9 cellular contexts compared by ENCODE assay signal in the genomic region with DNA sequence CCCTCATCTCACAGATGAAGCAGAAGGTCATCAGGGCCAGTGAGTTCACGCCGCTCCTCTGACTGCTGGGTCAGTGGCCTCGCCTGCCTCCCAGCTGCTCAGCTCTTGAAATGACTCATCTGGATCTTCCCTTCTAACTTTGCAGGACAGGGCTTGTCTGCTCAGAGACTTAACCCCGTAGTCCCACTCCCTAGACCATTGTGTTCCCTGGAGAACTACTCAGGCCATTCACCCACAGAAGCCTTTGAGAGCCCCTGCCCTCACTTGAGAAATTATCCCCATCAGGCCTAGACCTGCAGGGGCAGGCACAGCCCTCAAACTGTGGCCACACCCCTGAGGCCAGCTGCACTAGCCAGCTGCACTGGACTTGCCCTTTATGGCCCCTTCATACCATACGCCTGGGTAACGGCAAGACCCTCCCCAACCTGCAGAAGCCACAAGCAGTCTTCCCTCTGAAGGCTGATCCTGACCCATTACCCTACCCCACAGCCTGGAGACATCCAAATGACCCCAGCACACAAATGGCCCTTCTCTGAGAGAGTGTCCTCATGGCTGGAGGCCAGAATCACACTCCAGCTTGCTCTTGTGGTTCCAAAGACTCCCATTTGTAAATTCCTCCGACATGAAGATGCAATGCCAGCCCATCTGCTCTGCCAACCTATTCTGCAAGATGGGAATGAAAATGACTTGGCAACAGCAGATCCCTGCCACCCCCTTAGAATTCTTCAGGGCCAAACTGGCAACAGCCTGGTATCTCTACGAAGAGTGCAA. TPM values are rescaled to one million over a fixed set of nuclear protein-coding genes. Genes with fewer than 3 reads are reported as not detected.
A peak's percentile ranks its signal among the peaks of the same experiment; 100 is the strongest.
DNase-seq lines count a peak whose midpoint lies in the region; ATAC-seq lines count a peak whose summit lies in the region.
"Had no signal": no experiment of that assay in that cellular context is flagged by ENCODE, and none has a peak within 500 bp of the region (broad histone marks: within the 10 kb centered on the region; RNA-seq: fewer than 3 reads in every experiment).

No MANE protein-coding gene starts in this region.

- H3K27ac ChIP-seq in effector memory CD4-positive, alpha-beta T cell (ENCODE audit: insufficient read depth, low read length, poor library complexity, severe bottlenecking): peak overlapping the region; percentile 9
- H3K27ac ChIP-seq: ovary had no signal

- no peak overlapping the region for H3K4me3 Mint-ChIP-seq in activated T-cell treated with anti-CD3 and anti-CD28 coated beads, Interleukin-2, amount 50 U/mL, for 24 hours
- no peak overlapping the region for H3K4me3 Mint-ChIP-seq in natural killer cell treated with Interleukin-12 subunit alpha and Interleukin-12 subunit beta and Interleukin-15 and Interleukin-18, amount 100 ng/mL, for 72 hours

- peaks cover 27% of the 10 kb centered on the region for H3K4me1 ChIP-seq in effector memory CD4-positive, alpha-beta T cell (ENCODE audit: control insufficient read depth, insufficient read depth, low read length, poor library complexity, severe bottlenecking)

- H3K9me3 Mint-ChIP-seq in activated T-cell treated with anti-CD3 and anti-CD28 coated beads, Interleukin-2, amount 50 U/mL, for 24 hours: no peaks in the 10 kb centered on the region
- H3K9me3 Mint-ChIP-seq in natural killer cell treated with Interleukin-12 subunit alpha and Interleukin-12 subunit beta and Interleukin-15 and Interleukin-18, amount 100 ng/mL, for 72 hours: no peaks in the 10 kb centered on the region

- H3K36me3 Mint-ChIP-seq in activated T-cell treated with anti-CD3 and anti-CD28 coated beads, Interleukin-2, amount 50 U/mL, for 24 hours (ENCODE audit: low read depth): peaks cover 61% of the 10 kb centered on the region
- H3K36me3 Mint-ChIP-seq in natural killer cell treated with Interleukin-12 subunit alpha and Interleukin-12 subunit beta and Interleukin-15 and Interleukin-18, amount 100 ng/mL, for 72 hours: no peaks in the 10 kb centered on the region

- no peak for DNase-seq in activated T-cell treated with anti-CD3 and anti-CD28 coated beads, Interleukin-2, amount 50 U/mL, for 24 hours
- DNase-seq in activated T-cell treated with anti-CD3 and anti-CD28 coated beads, Interleukin-2, amount 50 U/mL, for 1 hour: no peak
- DNase-seq in HPDE6-E6E7 (ENCODE audit: extremely low spot score) (peak; percentile 99), RPMI8226 (no peak)
- no peak for DNase-seq in effector memory CD4-positive, alpha-beta T cell
- no peak for DNase-seq in natural killer cell treated with Interleukin-12 subunit alpha and Interleukin-12 subunit beta and Interleukin-15 and Interleukin-18, amount 100 ng/mL, for 72 hours (ENCODE audit: low spot score)

- H3K36me3 ChIP-seq in effector memory CD4-positive, alpha-beta T cell (ENCODE audit: control insufficient read depth, insufficient read depth, low read length): peaks cover 23% of the 10 kb centered on the region
- H3K36me3 ChIP-seq: ovary had no signal

- no peaks in the 10 kb centered on the region for H3K9me3 ChIP-seq in effector memory CD4-positive, alpha-beta T cell (ENCODE audit: control insufficient read depth, low read length)
- H3K9me3 ChIP-seq: ovary had no signal

- H3K27ac Mint-ChIP-seq in activated T-cell treated with anti-CD3 and anti-CD28 coated beads, Interleukin-2, amount 50 U/mL, for 24 hours: peak overlapping the region; percentile 69
- peak overlapping the region; percentile 23 to 90 for H3K27ac Mint-ChIP-seq in natural killer cell treated with Interleukin-12 subunit alpha and Interleukin-12 subunit beta and Interleukin-15 and Interleukin-18, amount 100 ng/mL, for 72 hours

- H3K27me3 Mint-ChIP-seq in activated T-cell treated with anti-CD3 and anti-CD28 coated beads, Interleukin-2, amount 50 U/mL, for 24 hours: no peaks in the 10 kb centered on the region
- H3K27me3 Mint-ChIP-seq in natural killer cell treated with Interleukin-12 subunit alpha and Interleukin-12 subunit beta and Interleukin-15 and Interleukin-18, amount 100 ng/mL, for 72 hours: no peaks in the 10 kb centered on the region

- H3K27me3 ChIP-seq in effector memory CD4-positive, alpha-beta T cell (replicated peaks; ENCODE audit: control insufficient read depth, insufficient read depth, low read length, poor library complexity, severe bottlenecking): no peaks in the 10 kb centered on the region
- H3K27me3 ChIP-seq: ovary had no signal

- no peak overlapping the region for H3K4me3 ChIP-seq in effector memory CD4-positive, alpha-beta T cell (ENCODE audit: insufficient read depth, low read depth, low read length, poor library complexity, severe bottlenecking)
- H3K4me3 ChIP-seq: ovary had no signal

- peak; percentile 32 to 63 for ATAC-seq in natural killer cell treated with Interleukin-12 subunit alpha and Interleukin-12 subunit beta and Interleukin-15 and Interleukin-18, amount 100 ng/mL, for 72 hours
- no peak for ATAC-seq in HG03520 (IDR thresholded peaks at IDR 0.05; ENCODE audit: unreplicated experiment)
- ATAC-seq in GM21737 (IDR thresholded peaks at IDR 0.05; ENCODE audit: unreplicated experiment): no peak

- peaks cover 89% of the 10 kb centered on the region for H3K4me1 Mint-ChIP-seq in activated T-cell treated with anti-CD3 and anti-CD28 coated beads, Interleukin-2, amount 50 U/mL, for 24 hours (ENCODE audit: low read depth)
- H3K4me1 Mint-ChIP-seq in natural killer cell treated with Interleukin-12 subunit alpha and Interleukin-12 subunit beta and Interleukin-15 and Interleukin-18, amount 100 ng/mL, for 72 hours (ENCODE audit: low read depth in 2 of 2): peaks cover 62 to 69% of the 10 kb centered on the region in 2 donors

RNA-seq across cellular contexts. Expression of a gene that starts 33.2 kb away (rescaled TPM):
- total RNA-seq in natural killer cell treated with Interleukin-12 subunit alpha and Interleukin-12 subunit beta and Interleukin-15 and Interleukin-18, amount 100 ng/mL, for 72 hours: 10 to 100 TPM; 30.3 to 30.9 TPM

RNA-seq across cellular contexts. Expression of a gene that starts 58.6 kb away (rescaled TPM):
- total RNA-seq in natural killer cell treated with Interleukin-12 subunit alpha and Interleukin-12 subunit beta and Interleukin-15 and Interleukin-18, amount 100 ng/mL, for 72 hours: 10 to 100 TPM; 15.3 to 25.6 TPM

Comparison
In these comparisons a context has a peak if more than half of its experiments do, and no peak if none do; other contexts are left out.
1. ATAC-seq: peak in natural killer cell treated with Interleukin-12 subunit alpha and Interleukin-12 subunit beta and Interleukin-15 and Interleukin-18, amount 100 ng/mL, for 72 hours (2 of 2); none in HG03520 (single experiment) and GM21737 (single experiment).